In genomic region chr6:158933075-158933474, GRCh38 we compare ENCODE assay signal across 24 cellular contexts.
"Had no signal": no experiment of that assay in that cellular context is flagged by ENCODE, and none has a peak within 500 bp of the region (broad histone marks: within the 10 kb centered on the region; RNA-seq: fewer than 3 reads in every experiment).

No MANE protein-coding gene starts in this region.

- ATAC-seq: naive thymus-derived CD8-positive, alpha-beta T cell; right cardiac atrium; stimulated activated memory B cell treated with anti-CD40 and anti-IgM and Interleukin-4, amounts not matched to agents 10 μg/mL and 1 μg/mL and 100 μg/mL, for 72 hours; stimulated activated naive CD8-positive, alpha-beta T cell treated with anti-CD3 and anti-CD28 coated beads, Interleukin-15, amount 100 ng/mL, for 72 hours had no signal

- H3K4me1 ChIP-seq: left ventricle myocardium inferior, prostate gland, sigmoid colon, tibial nerve, uterus had no signal

- FAIRE-seq: kidney, pancreas had no signal

- H3K9me3 ChIP-seq: left ventricle myocardium inferior, pancreas, prostate gland, sigmoid colon, tibial nerve, uterus had no signal

- H3K4me3 ChIP-seq: left ventricle myocardium inferior, lung, pancreas, prostate gland, sigmoid colon, smooth muscle cell, tibial nerve, uterus had no signal

- H3K36me3 ChIP-seq: left ventricle myocardium inferior, pancreas, prostate gland, sigmoid colon, tibial nerve, uterus had no signal

- H3K27ac ChIP-seq: left ventricle myocardium inferior, pancreas, prostate gland, sigmoid colon, tibial nerve, uterus had no signal

- DNase-seq: hippocampal formation; kidney; left ventricle myocardium inferior; mesendoderm; naive thymus-derived CD8-positive, alpha-beta T cell; nucleus accumbens; pancreas; posterior cingulate gyrus; retina; right cardiac atrium; sigmoid colon; stimulated activated CD4-positive, alpha-beta T cell treated with anti-CD3 and anti-CD28 coated beads, Interleukin-1b, Interleukin-23, amount 100 ng/mL, for 48 hours; stimulated activated CD4-positive, alpha-beta T cell treated with anti-CD3 and anti-CD28 coated beads, Interleukin-2, amount 100 ng/mL, for 48 hours; stimulated activated CD4-positive, alpha-beta T cell treated with anti-CD3 and anti-CD28 coated beads, Interleukin-4, amount 100 ng/mL, for 4 hours; stimulated activated CD8-positive, alpha-beta memory T cell treated with anti-CD3 and anti-CD28 coated beads, Interleukin-4, amount 100 ng/mL, for 48 hours; stimulated activated naive CD4-positive, alpha-beta T cell treated with Interleukin-2 at 50 U/mL for 16 hours; stimulated activated naive CD8-positive, alpha-beta T cell treated with anti-CD3 and anti-CD28 coated beads, Interleukin-15, amount 100 ng/mL, for 72 hours; substantia nigra; uterus had no signal

- H3K27me3 ChIP-seq: pancreas, sigmoid colon, tibial nerve, uterus had no signal

- H3K4me2 ChIP-seq: smooth muscle cell had no signal
